8 cellular contexts compared by ENCODE assay signal in the genomic region with DNA sequence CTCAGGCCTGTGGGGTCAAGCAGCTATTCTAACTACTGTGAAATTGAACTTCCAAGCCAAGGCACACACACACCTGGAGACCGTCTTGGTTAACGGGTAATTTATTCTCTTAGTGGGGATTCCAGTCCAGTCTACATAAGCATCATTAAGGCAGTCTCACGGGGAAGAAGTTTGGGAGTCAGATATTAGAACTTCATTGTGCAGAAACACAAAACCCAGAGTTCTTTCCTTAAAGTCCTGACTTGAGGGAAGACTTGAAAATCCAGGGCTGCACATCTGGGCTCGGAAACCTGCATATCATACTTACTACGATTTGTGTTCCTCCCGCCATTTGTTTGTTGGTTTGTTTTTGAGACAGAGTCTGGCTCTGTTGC.
"Had no signal": no experiment of that assay in that cellular context is flagged by ENCODE, and none has a peak within 500 bp of the region (broad histone marks: within the 10 kb centered on the region; RNA-seq: fewer than 3 reads in every experiment).

No MANE protein-coding gene starts in this region.

- H3K4me2 ChIP-seq: KMS-11 had no signal

- H3K4me3 ChIP-seq: K562 had no signal

- H3K9ac ChIP-seq: KMS-11 had no signal

- H3K27ac ChIP-seq: HL-60, KMS-11 had no signal

- DNase-seq: IMR-90, KBM-7, KG1 had no signal

- FAIRE-seq: HepG2, HTR-8/SVneo, K562 had no signal
